1 cellular context compared by ENCODE assay signal in genomic region chr7:44706788-44707557, GRCh38.
TF ChIP-seq lines count a peak whose summit lies in the region.

No MANE protein-coding gene starts in this region.

TF ChIP-seq in H1, 55 proteins besides CTCF, POLR2A, EP300 and RAD21:
- no peak for TF ChIP-seq SIRT6 (IDR thresholded peaks at IDR 0.05; ENCODE audit: low read length)
- no peak for TF ChIP-seq SRF (IDR thresholded peaks at IDR 0.05; ENCODE audit: low read depth, low read length)
- no peak for TF ChIP-seq SP1 (IDR thresholded peaks at IDR 0.05; ENCODE audit: low read depth, low read length)
- no peak for TF ChIP-seq CEBPB (IDR thresholded peaks at IDR 0.05; ENCODE audit: low read depth, low read length)
- no peak for TF ChIP-seq ATF3 (IDR thresholded peaks at IDR 0.05; ENCODE audit: insufficient read depth, low read depth, low read length)
- no peak for TF ChIP-seq POLR2AphosphoS5 (IDR thresholded peaks at IDR 0.05; ENCODE audit: low read depth, low read length)
- TF ChIP-seq BCL11A (IDR thresholded peaks at IDR 0.05; ENCODE audit: low read depth in 2 of 2, low read length in 2 of 2) = no peak
- no peak for TF ChIP-seq CBX5 (IDR thresholded peaks at IDR 0.05; ENCODE audit: low read depth, low read length)
- no peak for TF ChIP-seq ATF2 (IDR thresholded peaks at IDR 0.05; ENCODE audit: low read length)
- no peak for TF ChIP-seq YY1 (IDR thresholded peaks at IDR 0.05; ENCODE audit: low read depth, low read length)
- TF ChIP-seq KDM1A (IDR thresholded peaks at IDR 0.05; ENCODE audit: borderline replicate concordance, low read length) = no peak
